8 cellular contexts compared by ENCODE assay signal in genomic region chr1:151008244-151009205, GRCh38. TPM values are rescaled to one million over a fixed set of nuclear protein-coding genes. Genes with fewer than 3 reads are reported as not detected.
DNase-seq lines count a peak whose midpoint lies in the region; ATAC-seq and TF ChIP-seq lines count a peak whose summit lies in the region.

A gene with protein sequence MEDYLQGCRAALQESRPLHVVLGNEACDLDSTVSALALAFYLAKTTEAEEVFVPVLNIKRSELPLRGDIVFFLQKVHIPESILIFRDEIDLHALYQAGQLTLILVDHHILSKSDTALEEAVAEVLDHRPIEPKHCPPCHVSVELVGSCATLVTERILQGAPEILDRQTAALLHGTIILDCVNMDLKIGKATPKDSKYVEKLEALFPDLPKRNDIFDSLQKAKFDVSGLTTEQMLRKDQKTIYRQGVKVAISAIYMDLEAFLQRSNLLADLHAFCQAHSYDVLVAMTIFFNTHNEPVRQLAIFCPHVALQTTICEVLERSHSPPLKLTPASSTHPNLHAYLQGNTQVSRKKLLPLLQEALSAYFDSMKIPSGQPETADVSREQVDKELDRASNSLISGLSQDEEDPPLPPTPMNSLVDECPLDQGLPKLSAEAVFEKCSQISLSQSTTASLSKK (plus strand): TSS chr1:151008449. CDS start chr1:151008633, 184 bp downstream.

- peak within 1 kb of the TSS; percentile 95 to 99 (median 98) for H3K27ac Mint-ChIP-seq in naive B cell
- H3K27ac Mint-ChIP-seq in stimulated activated effector memory CD8-positive, alpha-beta T cell treated with anti-CD3 and anti-CD28 coated beads, Interleukin-12 subunit alpha, Interleukin-12 subunit beta, amount 100 ng/mL, for 72 hours: peak within 1 kb of the TSS; percentile 95

- peaks cover 44 to 76% (median 64%) of the 10 kb centered on the region in 3 donors for H3K4me1 Mint-ChIP-seq in naive B cell
- peaks cover 44% of the 10 kb centered on the region for H3K4me1 Mint-ChIP-seq in stimulated activated effector memory CD8-positive, alpha-beta T cell treated with anti-CD3 and anti-CD28 coated beads, Interleukin-12 subunit alpha, Interleukin-12 subunit beta, amount 100 ng/mL, for 72 hours

- H3K27me3 Mint-ChIP-seq in naive B cell: no peaks in the 10 kb centered on the region

- TF ChIP-seq CTCF in RWPE1 (conservative IDR thresholded peaks at IDR 0.05; ENCODE audit: low read depth): no peak

- ATAC-seq in GM21786 (IDR thresholded peaks at IDR 0.05; ENCODE audit: unreplicated experiment) (peak; percentile 53), naive B cell (ENCODE audit: low read depth in 2 of 2) (peak; percentile 83 to 87)
- ATAC-seq in stimulated activated effector memory CD8-positive, alpha-beta T cell treated with anti-CD3 and anti-CD28 coated beads, Interleukin-12 subunit alpha, Interleukin-12 subunit beta, amount 100 ng/mL, for 72 hours: peak; percentile 91

- DNase-seq in DMS114 treated with DMSO at 0.1 percent for 48 hours (lab: John Stamatoyannopoulos, UW; ENCODE audit: unreplicated experiment) (peak; percentile 96), LoVo (ENCODE audit: low spot score) (peak; percentile 96), RWPE1 (ENCODE audit: low spot score) (peak; percentile 99), fibroblast of gingiva (ENCODE audit: low read depth) (peak; percentile 97), naive B cell (peak; percentile 92)
- peak; percentile 92 to 95 for DNase-seq in activated T-helper 1 cell treated with anti-CD3 and anti-CD28 coated beads, Interleukin-2, amount 50 U/mL, for 16 hours (ENCODE audit: low read depth in 1 of 2, low spot score in 1 of 2)
- peak; percentile 91 to 96 for DNase-seq in stimulated activated effector memory CD8-positive, alpha-beta T cell treated with anti-CD3 and anti-CD28 coated beads, Interleukin-12 subunit alpha, Interleukin-12 subunit beta, amount 100 ng/mL, for 72 hours (ENCODE audit: low spot score in 2 of 2)

- H3K9me3 Mint-ChIP-seq in naive B cell: no peaks in the 10 kb centered on the region
- H3K9me3 Mint-ChIP-seq in stimulated activated effector memory CD8-positive, alpha-beta T cell treated with anti-CD3 and anti-CD28 coated beads, Interleukin-12 subunit alpha, Interleukin-12 subunit beta, amount 100 ng/mL, for 72 hours: no peaks in the 10 kb centered on the region

- H3K27ac ChIP-seq in RWPE1: peak within 1 kb of the TSS; percentile 91

- peak within 1 kb of the TSS; percentile 87 to 99 (median 98) for H3K4me3 Mint-ChIP-seq in naive B cell
- peak within 1 kb of the TSS; percentile 99 for H3K4me3 Mint-ChIP-seq in stimulated activated effector memory CD8-positive, alpha-beta T cell treated with anti-CD3 and anti-CD28 coated beads, Interleukin-12 subunit alpha, Interleukin-12 subunit beta, amount 100 ng/mL, for 72 hours

- POLR2A ChIA-PET in RWPE1 (lab: Yijun Ruan, JAX; ENCODE audit: low non-redundant PET): no interaction called here

- H3K36me3 Mint-ChIP-seq in naive B cell: no peaks in the 10 kb centered on the region
- H3K36me3 Mint-ChIP-seq in stimulated activated effector memory CD8-positive, alpha-beta T cell treated with anti-CD3 and anti-CD28 coated beads, Interleukin-12 subunit alpha, Interleukin-12 subunit beta, amount 100 ng/mL, for 72 hours: peaks cover 12% of the 10 kb centered on the region

- CTCF ChIA-PET in RWPE1 (lab: Yijun Ruan, JAX): interaction anchor here (0.7 to 1.2 kb wide), 2 partner anchors 13 to 20 kb away, joined by 3 read pairs; no protein-coding TSS in a partner anchor

RNA-seq across cellular contexts. Expression of the gene that starts here (rescaled TPM):
- polyA plus RNA-seq in naive B cell (ENCODE audit: low read depth in 6 of 6): 10 to 100 TPM; 40.2 to 89.9 (median 48.7) TPM

Comparison
In these comparisons a context has a peak if more than half of its experiments do, and no peak if none do; other contexts are left out.
1. Peak in every context shown above with its lines: DNase-seq, ATAC-seq and H3K27ac ChIP-seq.